In the genomic region with DNA sequence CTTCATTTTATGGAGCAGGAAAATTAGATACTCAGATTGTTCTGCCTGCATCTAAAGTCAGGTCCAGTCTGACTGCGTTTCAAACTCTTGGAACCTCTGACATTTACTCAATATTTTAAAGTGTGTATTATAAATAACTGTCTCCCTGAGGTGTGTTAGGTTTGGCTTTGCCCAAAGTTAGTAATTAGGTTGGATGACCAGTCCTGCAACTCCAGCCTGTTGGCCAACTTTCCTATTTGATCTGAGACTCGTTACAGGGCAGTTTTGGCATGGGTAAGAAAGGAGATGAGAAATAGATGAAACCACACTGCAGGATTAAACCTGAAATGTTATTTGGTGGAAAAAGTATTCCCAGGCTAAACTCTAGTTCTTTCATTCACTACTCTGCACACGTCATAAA, we compare ENCODE assay signal across 15 cellular contexts.
DNase-seq lines count a peak whose midpoint lies in the region; ATAC-seq and TF ChIP-seq lines count a peak whose summit lies in the region.
"Had no signal": no experiment of that assay in that cellular context is flagged by ENCODE, and none has a peak within 500 bp of the region (broad histone marks: within the 10 kb centered on the region; RNA-seq: fewer than 3 reads in every experiment).

No MANE protein-coding gene starts in this region.

- H3K23ac ChIP-seq in H9 (ENCODE audit: insufficient read length, low read depth, low read length): no peak overlapping the region

- POLR2A ChIA-PET in MCF 10A (lab: Yijun Ruan, JAX): no interaction called here

- H3K79me1 ChIP-seq in H9 (ENCODE audit: insufficient read depth, low read depth, low read length, poor library complexity, severe bottlenecking): no peaks in the 10 kb centered on the region

- no TSS peak for BruUV-seq in mammary epithelial cell (replicated peaks; lab: Mats Ljungman, UMichigan)
- BruUV-seq in MCF 10A (replicated peaks; lab: Mats Ljungman, UMichigan): no TSS peak

- peaks cover 6% of the 10 kb centered on the region for H3K4me1 Mint-ChIP-seq in MCF 10A (ENCODE audit: insufficient read depth, unreplicated experiment)
- H3K4me1 Mint-ChIP-seq in H9: peaks cover 8 to 10% of the 10 kb centered on the region in 2 experiments
- no peaks in the 10 kb centered on the region for H3K4me1 Mint-ChIP-seq in stimulated activated memory B cell treated with anti-CD40 and anti-IgM and Interleukin-4, amounts not matched to agents 10 μg/mL and 1 μg/mL and 100 μg/mL, for 72 hours
- H3K4me1 Mint-ChIP-seq: B cell, IgD-negative memory B cell had no signal

- H3K9me3 ChIP-seq in mammary epithelial cell (replicated peaks; ENCODE audit: insufficient read depth, low read length) (no peaks in the 10 kb centered on the region), parathyroid adenoma (ENCODE audit: control insufficient read depth, low read length) (no peaks in the 10 kb centered on the region), H9 (ENCODE audit: control insufficient read depth, low read depth, low read length) (no peaks in the 10 kb centered on the region)

- H3K4me3 ChIP-seq in mammary epithelial cell (replicated peaks in 1 of 3; ENCODE audit: insufficient read depth in 1 of 3, low read depth in 2 of 3, low read length in 3 of 3): no peak overlapping the region
- no peak overlapping the region for H3K4me3 ChIP-seq in parathyroid adenoma (ENCODE audit: low read depth, low read length)
- H3K4me3 ChIP-seq: GM12878, GM23338 had no signal

- H3K4me3 Mint-ChIP-seq in MCF 10A (ENCODE audit: unreplicated experiment): no peak overlapping the region
- no peak overlapping the region for H3K4me3 Mint-ChIP-seq in H9
- H3K4me3 Mint-ChIP-seq in stimulated activated memory B cell treated with anti-CD40 and anti-IgM and Interleukin-4, amounts not matched to agents 10 μg/mL and 1 μg/mL and 100 μg/mL, for 72 hours: no peak overlapping the region
- H3K4me3 Mint-ChIP-seq: B cell; CD4-positive, alpha-beta T cell; GM23338; IgD-negative memory B cell had no signal

- no peaks in the 10 kb centered on the region for H3K36me3 Mint-ChIP-seq in MCF 10A (ENCODE audit: insufficient read depth, unreplicated experiment)
- H3K36me3 Mint-ChIP-seq in H9 (ENCODE audit: insufficient read depth in 1 of 3, low read depth in 3 of 3): no peaks in the 10 kb centered on the region
- H3K36me3 Mint-ChIP-seq in stimulated activated memory B cell treated with anti-CD40 and anti-IgM and Interleukin-4, amounts not matched to agents 10 μg/mL and 1 μg/mL and 100 μg/mL, for 72 hours: no peaks in the 10 kb centered on the region
- H3K36me3 Mint-ChIP-seq: IgD-negative memory B cell had no signal

- H3K9ac ChIP-seq in mammary epithelial cell (ENCODE audit: insufficient read depth, low read length) (no peak overlapping the region), parathyroid adenoma (no peak overlapping the region), H9 (ENCODE audit: extremely low read depth, insufficient read length, low read length) (no peak overlapping the region)

- no peaks in the 10 kb centered on the region for H3K4me1 ChIP-seq in mammary epithelial cell (ENCODE audit: insufficient read depth, low read length)
- H3K4me1 ChIP-seq in parathyroid adenoma: peaks cover 10% of the 10 kb centered on the region
- H3K4me1 ChIP-seq in H9 (ENCODE audit: insufficient read depth, low read length): no peaks in the 10 kb centered on the region

- H2BK12ac ChIP-seq in H9 (ENCODE audit: insufficient read length, low read depth, low read length): no peak overlapping the region

- no peak overlapping the region for H2AK5ac ChIP-seq in H9 (ENCODE audit: insufficient read length, low read length)

- intact Hi-C loops in mammary epithelial cell (cut with micrococcal nuclease): no loop called here
- intact Hi-C loops in MCF 10A (cut with micrococcal nuclease): no loop called here

- no peak overlapping the region for H2AFZ ChIP-seq in mammary epithelial cell (ENCODE audit: low read depth, low read length)
- no peak overlapping the region for H2AFZ ChIP-seq in parathyroid adenoma
- H2AFZ ChIP-seq in H9 (ENCODE audit: low read length): no peak overlapping the region
- H2AFZ ChIP-seq: GM23338 had no signal

- H3K36me3 ChIP-seq in mammary epithelial cell (ENCODE audit: insufficient read depth, low read length): no peaks in the 10 kb centered on the region
- H3K36me3 ChIP-seq in parathyroid adenoma (ENCODE audit: control insufficient read depth, insufficient read depth, low read length): no peaks in the 10 kb centered on the region

- H2BK20ac ChIP-seq in H9 (ENCODE audit: low read depth, low read length, poor library complexity, severe bottlenecking): no peak overlapping the region

- dilution Hi-C loops in mammary epithelial cell (cut with HindIII; ENCODE audit: low sequenced_read_pairs): no loop called here

- no peak for ATAC-seq in stimulated activated memory B cell treated with anti-CD40 and anti-IgM and Interleukin-4, amounts not matched to agents 10 μg/mL and 1 μg/mL and 100 μg/mL, for 72 hours
- ATAC-seq in GM19455 (IDR thresholded peaks at IDR 0.05; ENCODE audit: unreplicated experiment): no peak
- ATAC-seq: GM12878, GM23338 had no signal

- in situ Hi-C loops in mammary epithelial cell (cut with MboI; ENCODE audit: low sequenced_read_pairs in 2 of 2): no loop called here

- H3K27ac ChIP-seq in mammary epithelial cell (ENCODE audit: insufficient read depth, low read depth, low read length): no peak overlapping the region
- H3K27ac ChIP-seq in VCaP: peak overlapping the region; percentile 86
- peak overlapping the region; percentile 49 for H3K27ac ChIP-seq in parathyroid adenoma
- no peak overlapping the region for H3K27ac ChIP-seq in H9 (ENCODE audit: insufficient read length, low read depth, low read length)

- H3K4me2 ChIP-seq in mammary epithelial cell (ENCODE audit: insufficient read depth, low read depth, low read length) (no peak overlapping the region), parathyroid adenoma (ENCODE audit: low read length) (no peak overlapping the region), H9 (ENCODE audit: insufficient read depth, insufficient read length, low read length) (no peak overlapping the region)
- H3K4me2 ChIP-seq: GM23338 had no signal

- no peak overlapping the region for H2BK120ac ChIP-seq in H9 (ENCODE audit: low read depth, low read length, poor library complexity, severe bottlenecking)

- H3K18ac ChIP-seq in H9 (ENCODE audit: insufficient read length, low read depth, low read length): no peak overlapping the region

- H3K56ac ChIP-seq in H9 (ENCODE audit: insufficient read length, low read depth, low read length): no peak overlapping the region

- H3T11ph ChIP-seq in H9 (ENCODE audit: low read length): no peak overlapping the region

- no peak overlapping the region for H2BK15ac ChIP-seq in H9 (ENCODE audit: low read depth, low read length)

- H3K23me2 ChIP-seq in H9 (ENCODE audit: insufficient read length, low read depth, low read length, poor library complexity, severe bottlenecking): no peaks in the 10 kb centered on the region

- no peak overlapping the region for H3K4ac ChIP-seq in H9 (ENCODE audit: low read depth, low read length)

- H4K91ac ChIP-seq in H9 (ENCODE audit: insufficient read length, low read depth, low read length): no peak overlapping the region

- TF ChIP-seq CTCF in mammary epithelial cell (conservative IDR thresholded peaks at IDR 0.05 in 1 of 2, IDR thresholded peaks at IDR 0.05 in 1 of 2; ENCODE audit: extremely low read depth in 1 of 2, insufficient read depth in 1 of 2, low read depth in 1 of 2, low read length in 2 of 2) (no peak), MCF 10A (IDR thresholded peaks at IDR 0.05; ENCODE audit: unreplicated experiment) (no peak), VCaP (conservative IDR thresholded peaks at IDR 0.05) (no peak), parathyroid adenoma (IDR thresholded peaks at IDR 0.05) (no peak), H9 (conservative IDR thresholded peaks at IDR 0.05) (no peak)

- H4K20me1 ChIP-seq in mammary epithelial cell (ENCODE audit: insufficient read depth, low read length): no peaks in the 10 kb centered on the region
- H4K20me1 ChIP-seq in H9 (ENCODE audit: control insufficient read depth, insufficient read depth, insufficient read length): no peaks in the 10 kb centered on the region

- peak; percentile 1 for DNase-seq in mammary epithelial cell
- DNase-seq in MCF 10A (ENCODE audit: unreplicated experiment): no peak
- no peak for DNase-seq in H9
- DNase-seq: C1 segment of cervical spinal cord; Calu3; CD4-positive, alpha-beta T cell; H7 had no signal

- H2BK5ac ChIP-seq in H9 (ENCODE audit: insufficient read length, low read length): no peak overlapping the region

- 44% methylated on average over 2 of the region's 3 CpGs for WGBS in mammary epithelial cell (ENCODE audit: low coverage, missing lambda C conversion rate)
- WGBS in H9 (ENCODE audit: extremely low coverage, insufficient read length, low lambda C conversion rate): no CpG with 5 or more reads among the region's 3 CpGs

- H3K27me3 ChIP-seq in mammary epithelial cell (ENCODE audit: insufficient read depth, low read length) (no peaks in the 10 kb centered on the region), parathyroid adenoma (ENCODE audit: control insufficient read depth, insufficient read depth, low read length) (no peaks in the 10 kb centered on the region), H9 (ENCODE audit: insufficient read depth, low read length) (no peaks in the 10 kb centered on the region)

- no peak overlapping the region for H4K5ac ChIP-seq in H9 (ENCODE audit: insufficient read length, low read depth, low read length)

- no peaks in the 10 kb centered on the region for H3K9me3 Mint-ChIP-seq in MCF 10A (ENCODE audit: unreplicated experiment)
- no peaks in the 10 kb centered on the region for H3K9me3 Mint-ChIP-seq in H9
- H3K9me3 Mint-ChIP-seq in stimulated activated memory B cell treated with anti-CD40 and anti-IgM and Interleukin-4, amounts not matched to agents 10 μg/mL and 1 μg/mL and 100 μg/mL, for 72 hours: no peaks in the 10 kb centered on the region
- H3K9me3 Mint-ChIP-seq: CD4-positive, alpha-beta T cell; GM23338 had no signal

- no peak overlapping the region for H3K27ac Mint-ChIP-seq in MCF 10A (ENCODE audit: low read depth, unreplicated experiment)
- no peak overlapping the region for H3K27ac Mint-ChIP-seq in H9
- H3K27ac Mint-ChIP-seq in stimulated activated memory B cell treated with anti-CD40 and anti-IgM and Interleukin-4, amounts not matched to agents 10 μg/mL and 1 μg/mL and 100 μg/mL, for 72 hours: no peak overlapping the region
- H3K27ac Mint-ChIP-seq: B cell; CD4-positive, alpha-beta T cell; GM23338; IgD-negative memory B cell had no signal

- no peak overlapping the region for H4K8ac ChIP-seq in H9 (replicated peaks; ENCODE audit: insufficient read length, low read depth, low read length)

- H3K79me2 ChIP-seq in mammary epithelial cell (ENCODE audit: insufficient read depth, low read length): no peaks in the 10 kb centered on the region
- H3K79me2 ChIP-seq in parathyroid adenoma: no peaks in the 10 kb centered on the region
- H3K79me2 ChIP-seq in H9 (ENCODE audit: insufficient read depth, low read length): no peaks in the 10 kb centered on the region

- H3K27me3 Mint-ChIP-seq in MCF 10A (ENCODE audit: insufficient read depth, unreplicated experiment): no peaks in the 10 kb centered on the region
- H3K27me3 Mint-ChIP-seq in H9 (ENCODE audit: low read depth): no peaks in the 10 kb centered on the region
- no peaks in the 10 kb centered on the region for H3K27me3 Mint-ChIP-seq in stimulated activated memory B cell treated with anti-CD40 and anti-IgM and Interleukin-4, amounts not matched to agents 10 μg/mL and 1 μg/mL and 100 μg/mL, for 72 hours
- H3K27me3 Mint-ChIP-seq: B cell, IgD-negative memory B cell had no signal

- H3K14ac ChIP-seq in H9 (ENCODE audit: insufficient read depth, low read length): no peak overlapping the region

- CTCF ChIA-PET in mammary epithelial cell (lab: Charles Lee; ENCODE audit: low non-redundant PET) (no interaction called here), MCF 10A (lab: Yijun Ruan, JAX) (interaction anchor here (0.7 kb wide), 1 partner anchor 84 kb away, joined by 3 read pairs; no protein-coding TSS in a partner anchor)

Comparison
In these comparisons a context has a peak if more than half of its experiments do, and no peak if none do; other contexts are left out.
1. H3K27ac ChIP-seq: peak in VCaP (single experiment) and parathyroid adenoma (single experiment); none in mammary epithelial cell (single experiment) and H9 (single experiment).